ENCODE assay signal across 1 cellular context in the genomic region with DNA sequence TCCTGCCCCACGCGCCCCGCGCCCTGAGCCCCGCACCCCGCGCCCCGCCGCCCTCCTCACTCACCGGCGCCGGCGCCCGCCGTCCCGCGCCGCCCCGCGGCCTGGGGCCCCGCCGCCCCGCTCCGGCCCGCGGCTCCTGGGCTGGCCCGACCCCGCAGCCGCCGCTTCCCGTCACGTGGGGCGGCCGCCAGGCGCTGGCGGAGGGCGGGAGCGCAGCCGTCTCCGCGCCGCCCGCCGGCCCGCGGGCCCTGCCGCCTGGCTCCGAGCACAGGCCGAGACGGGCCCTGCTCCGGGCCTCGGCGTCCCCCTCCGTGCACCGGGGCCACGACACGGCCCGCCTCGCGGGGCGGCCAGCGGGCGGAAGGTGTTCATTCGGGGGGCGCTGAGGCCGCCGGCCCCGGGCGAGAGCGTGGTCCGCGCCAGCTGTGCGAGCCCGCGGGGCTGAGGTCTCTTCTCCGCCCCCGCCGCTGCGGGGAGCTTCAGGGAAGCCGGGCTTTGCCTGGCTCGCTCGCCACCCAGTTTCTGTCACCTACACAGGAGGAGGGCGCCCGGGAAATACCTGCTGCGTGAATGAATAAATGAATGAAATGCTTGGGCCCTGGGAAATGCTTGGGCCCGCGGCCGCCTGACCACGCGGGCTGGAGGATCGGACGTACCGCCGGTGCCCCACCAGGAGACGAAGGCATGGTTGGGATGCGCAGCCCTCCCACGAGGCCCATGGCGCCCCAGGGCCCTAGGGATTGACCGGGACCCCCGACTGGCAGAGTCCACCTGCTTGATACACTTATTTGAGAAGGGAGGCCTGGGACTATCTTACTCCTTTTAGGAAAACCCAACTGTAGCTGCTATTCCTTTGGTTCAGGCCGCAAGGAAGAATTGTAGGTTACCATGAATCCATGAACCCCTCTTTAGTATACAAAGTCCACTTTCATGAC.
TF ChIP-seq lines count a peak whose summit lies in the region.

A gene with protein sequence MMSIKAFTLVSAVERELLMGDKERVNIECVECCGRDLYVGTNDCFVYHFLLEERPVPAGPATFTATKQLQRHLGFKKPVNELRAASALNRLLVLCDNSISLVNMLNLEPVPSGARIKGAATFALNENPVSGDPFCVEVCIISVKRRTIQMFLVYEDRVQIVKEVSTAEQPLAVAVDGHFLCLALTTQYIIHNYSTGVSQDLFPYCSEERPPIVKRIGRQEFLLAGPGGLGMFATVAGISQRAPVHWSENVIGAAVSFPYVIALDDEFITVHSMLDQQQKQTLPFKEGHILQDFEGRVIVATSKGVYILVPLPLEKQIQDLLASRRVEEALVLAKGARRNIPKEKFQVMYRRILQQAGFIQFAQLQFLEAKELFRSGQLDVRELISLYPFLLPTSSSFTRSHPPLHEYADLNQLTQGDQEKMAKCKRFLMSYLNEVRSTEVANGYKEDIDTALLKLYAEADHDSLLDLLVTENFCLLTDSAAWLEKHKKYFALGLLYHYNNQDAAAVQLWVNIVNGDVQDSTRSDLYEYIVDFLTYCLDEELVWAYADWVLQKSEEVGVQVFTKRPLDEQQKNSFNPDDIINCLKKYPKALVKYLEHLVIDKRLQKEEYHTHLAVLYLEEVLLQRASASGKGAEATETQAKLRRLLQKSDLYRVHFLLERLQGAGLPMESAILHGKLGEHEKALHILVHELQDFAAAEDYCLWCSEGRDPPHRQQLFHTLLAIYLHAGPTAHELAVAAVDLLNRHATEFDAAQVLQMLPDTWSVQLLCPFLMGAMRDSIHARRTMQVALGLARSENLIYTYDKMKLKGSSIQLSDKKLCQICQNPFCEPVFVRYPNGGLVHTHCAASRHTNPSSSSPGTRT (minus strand): TSS at position 175 of the 935 bp plus-strand sequence. CDS start 21,434 bp downstream, outside the sequence.

TF ChIP-seq in HepG2, 621 proteins besides CTCF, POLR2A, EP300 and RAD21 (continued from another document and continues in another):
- no peak for TF ChIP-seq HOXA7 (CRISPR knock-in tag; IDR thresholded peaks at IDR 0.05)
- TF ChIP-seq, protein P1, sequence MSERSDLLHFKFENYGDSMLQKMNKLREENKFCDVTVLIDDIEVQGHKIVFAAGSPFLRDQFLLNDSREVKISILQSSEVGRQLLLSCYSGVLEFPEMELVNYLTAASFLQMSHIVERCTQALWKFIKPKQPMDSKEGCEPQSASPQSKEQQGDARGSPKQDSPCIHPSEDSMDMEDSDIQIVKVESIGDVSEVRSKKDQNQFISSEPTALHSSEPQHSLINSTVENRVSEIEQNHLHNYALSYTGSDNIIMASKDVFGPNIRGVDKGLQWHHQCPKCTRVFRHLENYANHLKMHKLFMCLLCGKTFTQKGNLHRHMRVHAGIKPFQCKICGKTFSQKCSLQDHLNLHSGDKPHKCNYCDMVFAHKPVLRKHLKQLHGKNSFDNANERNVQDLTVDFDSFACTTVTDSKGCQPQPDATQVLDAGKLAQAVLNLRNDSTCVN (CRISPR knock-in tag; IDR thresholded peaks at IDR 0.05; ENCODE audit: borderline replicate concordance), result peak; percentile 23; the same call in 1 of the 2 replicates
- TF ChIP-seq ZIK1 (CRISPR knock-in tag; IDR thresholded peaks at IDR 0.05; ENCODE audit: borderline replicate concordance, low read depth), result no peak
- TF ChIP-seq RNF2 (conservative IDR thresholded peaks at IDR 0.05; ENCODE audit: low read depth), result peak; percentile 91; the same call in 1 of the 2 replicates
- TF ChIP-seq REST (IDR thresholded peaks at IDR 0.05; ENCODE audit: borderline replicate concordance in 1 of 2, low read depth in 1 of 2, low read length in 2 of 2), result no peak
- TF ChIP-seq, protein P2, sequence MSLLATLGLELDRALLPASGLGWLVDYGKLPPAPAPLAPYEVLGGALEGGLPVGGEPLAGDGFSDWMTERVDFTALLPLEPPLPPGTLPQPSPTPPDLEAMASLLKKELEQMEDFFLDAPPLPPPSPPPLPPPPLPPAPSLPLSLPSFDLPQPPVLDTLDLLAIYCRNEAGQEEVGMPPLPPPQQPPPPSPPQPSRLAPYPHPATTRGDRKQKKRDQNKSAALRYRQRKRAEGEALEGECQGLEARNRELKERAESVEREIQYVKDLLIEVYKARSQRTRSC (CRISPR knock-in tag; IDR thresholded peaks at IDR 0.05; ENCODE audit: low read depth), result no peak; the same call in 1 of the 2 replicates
- TF ChIP-seq, protein P3, sequence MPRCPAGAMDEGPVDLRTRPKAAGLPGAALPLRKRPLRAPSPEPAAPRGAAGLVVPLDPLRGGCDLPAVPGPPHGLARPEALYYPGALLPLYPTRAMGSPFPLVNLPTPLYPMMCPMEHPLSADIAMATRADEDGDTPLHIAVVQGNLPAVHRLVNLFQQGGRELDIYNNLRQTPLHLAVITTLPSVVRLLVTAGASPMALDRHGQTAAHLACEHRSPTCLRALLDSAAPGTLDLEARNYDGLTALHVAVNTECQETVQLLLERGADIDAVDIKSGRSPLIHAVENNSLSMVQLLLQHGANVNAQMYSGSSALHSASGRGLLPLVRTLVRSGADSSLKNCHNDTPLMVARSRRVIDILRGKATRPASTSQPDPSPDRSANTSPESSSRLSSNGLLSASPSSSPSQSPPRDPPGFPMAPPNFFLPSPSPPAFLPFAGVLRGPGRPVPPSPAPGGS (CRISPR knock-in tag; IDR thresholded peaks at IDR 0.05), result 0 out of 2 replicates have a peak, but pooled peaks have one; percentile 68
- peak; percentile 49; the same call in 1 of the 2 replicates for TF ChIP-seq ZNF703 (CRISPR knock-in tag; IDR thresholded peaks at IDR 0.05; ENCODE audit: borderline replicate concordance)
- TF ChIP-seq IRX3 (CRISPR knock-in tag; IDR thresholded peaks at IDR 0.05; ENCODE audit: borderline replicate concordance, low read depth), result 0 out of 2 replicates have a peak, but pooled peaks have one; percentile 54
- 0 out of 2 replicates have a peak, but pooled peaks have one; percentile 74 for TF ChIP-seq ZNF101 (CRISPR knock-in tag; IDR thresholded peaks at IDR 0.05; ENCODE audit: borderline replicate concordance, low read depth)
- TF ChIP-seq PRMT3 (CRISPR knock-in tag; IDR thresholded peaks at IDR 0.05; ENCODE audit: borderline replicate concordance, low read depth), result no peak
- peak; percentile 17 for TF ChIP-seq ZSCAN9 (CRISPR knock-in tag; IDR thresholded peaks at IDR 0.05; ENCODE audit: borderline replicate concordance)
- TF ChIP-seq HMG20A (CRISPR knock-in tag; IDR thresholded peaks at IDR 0.05; ENCODE audit: borderline replicate concordance), result no peak
- TF ChIP-seq HOXA9 (CRISPR knock-in tag; IDR thresholded peaks at IDR 0.05; ENCODE audit: borderline replicate concordance), result no peak
- TF ChIP-seq ZNF33B (CRISPR knock-in tag; IDR thresholded peaks at IDR 0.05), result peak; percentile 79; the same call in 1 of the 2 replicates
- TF ChIP-seq JARID2 (CRISPR knock-in tag; IDR thresholded peaks at IDR 0.05; ENCODE audit: insufficient replicate concordance), result no peak
- TF ChIP-seq HDAC6 (IDR thresholded peaks at IDR 0.05; ENCODE audit: low read depth, low read length), result no peak
- no peak for TF ChIP-seq JDP2 (CRISPR knock-in tag; IDR thresholded peaks at IDR 0.05; ENCODE audit: borderline replicate concordance)
- TF ChIP-seq ATAD3A (CRISPR knock-in tag; IDR thresholded peaks at IDR 0.05), result no peak
- TF ChIP-seq MLXIP (CRISPR knock-in tag; IDR thresholded peaks at IDR 0.05; ENCODE audit: borderline replicate concordance), result 0 out of 2 replicates have a peak, but pooled peaks have one; percentile 25
- TF ChIP-seq PAF1 (CRISPR knock-in tag; IDR thresholded peaks at IDR 0.05), result no peak
- peak; percentile 87; the same call in 1 of the 2 replicates for TF ChIP-seq ZNF232 (CRISPR knock-in tag; IDR thresholded peaks at IDR 0.05; ENCODE audit: borderline replicate concordance)
- TF ChIP-seq NCOA5 (CRISPR knock-in tag; IDR thresholded peaks at IDR 0.05), result no peak
- no peak; the same call in 1 of the 2 replicates for TF ChIP-seq ZNF335 (CRISPR knock-in tag; IDR thresholded peaks at IDR 0.05)
- no peak; the same call in 1 of the 2 replicates for TF ChIP-seq THAP11 (CRISPR knock-in tag; IDR thresholded peaks at IDR 0.05)
- TF ChIP-seq SALL1 (CRISPR knock-in tag; IDR thresholded peaks at IDR 0.05), result peak; percentile 84
- no peak for TF ChIP-seq NR2F1 (CRISPR knock-in tag; IDR thresholded peaks at IDR 0.05)
- no peak for TF ChIP-seq SMC3 (IDR thresholded peaks at IDR 0.05; ENCODE audit: low read length)
- TF ChIP-seq PRPF4 (IDR thresholded peaks at IDR 0.05; ENCODE audit: low read depth, low read length, poor library complexity, severe bottlenecking), result no peak
- TF ChIP-seq ZNF280B (CRISPR knock-in tag; IDR thresholded peaks at IDR 0.05; ENCODE audit: borderline replicate concordance), result peak; percentile 93
- peak; percentile 23; the same call in 1 of the 2 replicates for TF ChIP-seq ZNF503 (CRISPR knock-in tag; IDR thresholded peaks at IDR 0.05)
- no peak for TF ChIP-seq SMARCE1 (IDR thresholded peaks at IDR 0.05; ENCODE audit: borderline replicate concordance)
- TF ChIP-seq BRD4 (CRISPR knock-in tag; IDR thresholded peaks at IDR 0.05), result peak; percentile 94
- TF ChIP-seq, protein P4, sequence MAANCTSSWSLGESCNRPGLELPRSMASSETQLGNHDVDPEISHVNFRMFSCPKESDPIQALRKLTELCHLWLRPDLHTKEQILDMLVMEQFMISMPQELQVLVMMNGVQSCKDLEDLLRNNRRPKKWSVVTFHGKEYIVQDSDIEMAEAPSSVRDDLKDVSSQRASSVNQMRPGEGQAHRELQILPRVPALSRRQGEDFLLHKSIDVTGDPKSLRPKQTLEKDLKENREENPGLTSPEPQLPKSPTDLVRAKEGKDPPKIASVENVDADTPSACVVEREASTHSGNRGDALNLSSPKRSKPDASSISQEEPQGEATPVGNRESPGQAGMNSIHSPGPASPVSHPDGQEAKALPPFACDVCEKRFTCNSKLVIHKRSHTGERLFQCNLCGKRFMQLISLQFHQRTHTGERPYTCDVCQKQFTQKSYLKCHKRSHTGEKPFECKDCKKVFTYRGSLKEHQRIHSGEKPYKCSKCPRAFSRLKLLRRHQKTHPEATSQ (CRISPR knock-in tag; IDR thresholded peaks at IDR 0.05; ENCODE audit: borderline replicate concordance), result 0 out of 2 replicates have a peak, but pooled peaks have one; percentile 47
- no peak for TF ChIP-seq CHD2 (IDR thresholded peaks at IDR 0.05; ENCODE audit: low read depth, low read length)
- TF ChIP-seq ZNF775 (CRISPR knock-in tag; IDR thresholded peaks at IDR 0.05; ENCODE audit: borderline replicate concordance), result 0 out of 2 replicates have a peak, but pooled peaks have one; percentile 46
